In the genomic region with DNA sequence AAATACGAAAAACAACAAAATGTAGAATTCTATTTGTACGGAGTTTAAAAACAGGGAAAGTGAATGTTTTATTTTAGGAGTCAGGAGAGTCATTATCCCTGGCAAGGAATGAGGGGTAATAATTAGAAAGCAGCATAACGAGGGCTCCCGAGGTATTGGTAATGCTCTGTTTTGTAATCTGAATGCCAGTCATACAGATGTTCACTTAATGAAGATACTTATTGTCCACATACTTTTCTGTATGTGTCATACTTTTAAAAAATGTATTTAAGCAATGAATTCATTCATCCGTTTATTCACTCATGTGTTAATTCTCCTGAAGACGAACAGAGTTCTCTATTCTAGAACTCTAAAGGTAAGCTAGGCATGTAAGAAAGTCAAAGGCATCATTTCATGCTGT, we compare ENCODE assay signal across 20 cellular contexts.
"Had no signal": no experiment of that assay in that cellular context is flagged by ENCODE, and none has a peak within 500 bp of the region (broad histone marks: within the 10 kb centered on the region; RNA-seq: fewer than 3 reads in every experiment).

No MANE protein-coding gene starts in this region.

- H3K9ac ChIP-seq: parathyroid adenoma had no signal

- H3K9me3 ChIP-seq: lower lobe of right lung, neutrophil, right lobe of liver, stomach, vagina had no signal

- H3K27me3 ChIP-seq: dorsolateral prefrontal cortex, neutrophil, right lobe of liver, stomach, vagina had no signal

- H2AFZ ChIP-seq: parathyroid adenoma had no signal

- H3K36me3 ChIP-seq: lower lobe of right lung, neutrophil, right lobe of liver, stomach, vagina had no signal

- H3K4me3 ChIP-seq: dorsolateral prefrontal cortex, lower lobe of right lung, right lobe of liver, stomach, vagina had no signal

- H3K4me1 ChIP-seq: parathyroid adenoma, right lobe of liver, stomach, vagina had no signal

- H3K27ac ChIP-seq: dorsolateral prefrontal cortex, epithelial cell of prostate, lower lobe of right lung, neutrophil, parathyroid adenoma, right lobe of liver, stomach, vagina had no signal

- DNase-seq: activated CD4-positive, alpha-beta T cell treated with anti-CD3 and anti-CD28 coated beads, Interleukin-2, amount 50 U/mL, for 1 hour; activated CD4-positive, CD25-positive, alpha-beta regulatory T cell; activated CD8-positive, alpha-beta memory T cell treated with anti-CD3 and anti-CD28 coated beads, Interleukin-2, amount 50 U/mL, for 48 hours; activated effector memory CD4-positive, alpha-beta T cell treated with anti-CD3 and anti-CD28 coated beads, Interleukin-2, amount 50 U/mL, for 16 hours; activated naive CD4-positive, alpha-beta T cell treated with anti-CD3 and anti-CD28 coated beads, Interleukin-2, amount 50 U/mL, for 16 hours; activated T-cell treated with anti-CD3 and anti-CD28 coated beads, Interleukin-2, amount 50 U/mL, for 72 hours; caudate nucleus; dorsolateral prefrontal cortex; left colon; lower lobe of right lung; right lobe of liver; stimulated activated CD4-positive, alpha-beta T cell treated with anti-CD3 and anti-CD28 coated beads, Interleukin-4, amount 100 ng/mL, for 24 hours; stomach; T-helper 1 cell; T-helper 9 cell had no signal

- ATAC-seq: activated T-cell treated with anti-CD3 and anti-CD28 coated beads, Interleukin-2, amount 50 U/mL, for 72 hours; left colon; right lobe of liver; stimulated activated effector memory CD8-positive, alpha-beta T cell treated with anti-CD3 and anti-CD28 coated beads, Interleukin-12 subunit alpha, Interleukin-12 subunit beta, amount 100 ng/mL, for 72 hours had no signal
